ENCODE assay signal across 25 cellular contexts in genomic region chr2:55018619-55019018, GRCh38. TPM values are rescaled to one million over a fixed set of nuclear protein-coding genes. Genes with fewer than 3 reads are reported as not detected.
A peak's percentile ranks its signal among the peaks of the same experiment; 100 is the strongest.
DNase-seq lines count a peak whose midpoint lies in the region; ATAC-seq and TF ChIP-seq lines count a peak whose summit lies in the region.
"Had no signal": no experiment of that assay in that cellular context is flagged by ENCODE, and none has a peak within 500 bp of the region (broad histone marks: within the 10 kb centered on the region; RNA-seq: fewer than 3 reads in every experiment).

No MANE protein-coding gene starts in this region.

- no peaks in the 10 kb centered on the region for H3K27me3 Mint-ChIP-seq in CD8-positive, alpha-beta T cell (ENCODE audit: low read depth)
- H3K27me3 Mint-ChIP-seq in central memory CD8-positive, alpha-beta T cell = no peaks in the 10 kb centered on the region
- H3K27me3 Mint-ChIP-seq in osteocyte (ENCODE audit: unreplicated experiment) = no peaks in the 10 kb centered on the region
- H3K27me3 Mint-ChIP-seq: activated CD4-positive, alpha-beta memory T cell treated with anti-CD3 and anti-CD28 coated beads for 36 hours; activated naive CD8-positive, alpha-beta T cell treated with anti-CD3 and anti-CD28 coated beads, Interleukin-2, amount 50 U/mL, for 24 hours; naive thymus-derived CD8-positive, alpha-beta T cell; stimulated activated naive B cell treated with anti-CD40 and anti-IgM and Interleukin-4, amounts not matched to agents 10 μg/mL and 1 μg/mL and 100 μg/mL, for 72 hours had no signal

- no peak overlapping the region for H3K4me3 Mint-ChIP-seq in CD8-positive, alpha-beta T cell
- no peak overlapping the region for H3K4me3 Mint-ChIP-seq in central memory CD8-positive, alpha-beta T cell
- H3K4me3 Mint-ChIP-seq in osteocyte (ENCODE audit: unreplicated experiment) = no peak overlapping the region
- H3K4me3 Mint-ChIP-seq: activated CD4-positive, alpha-beta memory T cell treated with anti-CD3 and anti-CD28 coated beads for 36 hours; activated naive CD8-positive, alpha-beta T cell treated with anti-CD3 and anti-CD28 coated beads, Interleukin-2, amount 50 U/mL, for 24 hours had no signal

- no CpG with 5 or more reads among the region's 1 CpG for whole genome bisulfite sequencing in HUES64

- peaks cover 16% of the 10 kb centered on the region for H3K36me3 Mint-ChIP-seq in CD8-positive, alpha-beta T cell
- H3K36me3 Mint-ChIP-seq in central memory CD8-positive, alpha-beta T cell (ENCODE audit: insufficient read depth) = peaks cover 3% of the 10 kb centered on the region
- peaks cover 39% of the 10 kb centered on the region for H3K36me3 Mint-ChIP-seq in osteocyte (ENCODE audit: unreplicated experiment)

- no peak for TF ChIP-seq CTCF in CD8-positive, alpha-beta T cell (IDR thresholded peaks at IDR 0.05)
- TF ChIP-seq CTCF in osteocyte (IDR thresholded peaks at IDR 0.05) = no peak

- H3K9ac ChIP-seq in HUES64 (ENCODE audit: low read depth, low read length) = no peak overlapping the region

- no peak for DNase-seq in CD8-positive, alpha-beta T cell
- no peak for DNase-seq in central memory CD8-positive, alpha-beta T cell (ENCODE audit: low spot score in 2 of 2)
- DNase-seq in osteocyte (ENCODE audit: extremely low spot score, unreplicated experiment) (no peak), NCI-H2081 treated with DMSO at 0.1 percent for 48 hours (lab: John Stamatoyannopoulos, UW) (no peak), NCI-H1048 (lab: John Stamatoyannopoulos, UW) (no peak)
- DNase-seq: activated CD4-positive, alpha-beta memory T cell treated with anti-CD3 and anti-CD28 coated beads for 36 hours; activated CD8-positive, alpha-beta memory T cell treated with anti-CD3 and anti-CD28 coated beads, Interleukin-2, amount 50 U/mL, for 48 hours; activated effector memory CD4-positive, alpha-beta T cell treated with Interleukin-2 at 50 U/mL for 16 hours; activated naive CD8-positive, alpha-beta T cell treated with anti-CD3 and anti-CD28 coated beads, Interleukin-2, amount 50 U/mL, for 24 hours; effector CD8-positive, alpha-beta T cell; foreskin keratinocyte; heart right ventricle; left colon; naive thymus-derived CD8-positive, alpha-beta T cell; NCI-H1105 treated with DMSO at 0.1 percent for 48 hours; NCI-H446; OCI-M1; ovary; retina; SHP77; stimulated activated CD4-positive, alpha-beta T cell treated with anti-CD3 and anti-CD28 coated beads, Interleukin-4, amount 100 ng/mL, for 1 hour; stimulated activated naive B cell treated with anti-CD40 and anti-IgM and Interleukin-4, amounts not matched to agents 10 μg/mL and 1 μg/mL and 100 μg/mL, for 72 hours; SW 1271 had no signal

- H3K27ac ChIP-seq in CD8-positive, alpha-beta T cell (ENCODE audit: low read depth, low read length) = no peak overlapping the region
- peak overlapping the region; percentile 84 for H3K27ac ChIP-seq in HUES64 (ENCODE audit: low read depth, low read length)
- H3K27ac ChIP-seq: foreskin keratinocyte, ovary had no signal

- H3K9me3 ChIP-seq in CD8-positive, alpha-beta T cell (ENCODE audit: low read length) = no peaks in the 10 kb centered on the region
- H3K9me3 ChIP-seq in HUES64 (ENCODE audit: insufficient read depth, low read depth, low read length) = no peaks in the 10 kb centered on the region
- H3K9me3 ChIP-seq: ovary had no signal

- H3K4me1 Mint-ChIP-seq in CD8-positive, alpha-beta T cell (ENCODE audit: low read depth) = peaks cover 28% of the 10 kb centered on the region
- peaks cover 39% of the 10 kb centered on the region for H3K4me1 Mint-ChIP-seq in central memory CD8-positive, alpha-beta T cell
- H3K4me1 Mint-ChIP-seq in osteocyte (ENCODE audit: unreplicated experiment) = peaks cover 57% of the 10 kb centered on the region

- H3K4me3 ChIP-seq in CD8-positive, alpha-beta T cell (ENCODE audit: low read depth, low read length) = no peak overlapping the region
- H3K4me3 ChIP-seq in HUES64 (ENCODE audit: low read length) = no peak overlapping the region
- H3K4me3 ChIP-seq: heart right ventricle, ovary had no signal

- no peak for ATAC-seq in CD8-positive, alpha-beta T cell
- ATAC-seq in central memory CD8-positive, alpha-beta T cell (replicated peaks; ENCODE audit: extremely low read depth, poor library complexity, severe bottlenecking) = no peak
- no peak for ATAC-seq in HG02981 (IDR thresholded peaks at IDR 0.05; ENCODE audit: unreplicated experiment)
- ATAC-seq: activated naive CD8-positive, alpha-beta T cell treated with anti-CD3 and anti-CD28 coated beads, Interleukin-2, amount 50 U/mL, for 24 hours; foreskin keratinocyte; heart right ventricle; left colon; naive thymus-derived CD8-positive, alpha-beta T cell had no signal

- POLR2A ChIA-PET in CD8-positive, alpha-beta T cell (lab: Charles Lee) = no interaction called here

- no peaks in the 10 kb centered on the region for H3K27me3 ChIP-seq in CD8-positive, alpha-beta T cell (ENCODE audit: insufficient read depth, low read length)
- H3K27me3 ChIP-seq in HUES64 (ENCODE audit: insufficient read depth, low read length) = no peaks in the 10 kb centered on the region
- H3K27me3 ChIP-seq: foreskin keratinocyte, heart right ventricle, ovary had no signal

- H3K9me3 Mint-ChIP-seq in CD8-positive, alpha-beta T cell = peaks cover 3% of the 10 kb centered on the region
- H3K9me3 Mint-ChIP-seq in central memory CD8-positive, alpha-beta T cell = no peaks in the 10 kb centered on the region
- H3K9me3 Mint-ChIP-seq in osteocyte (ENCODE audit: unreplicated experiment) = peaks cover 10% of the 10 kb centered on the region
- H3K9me3 Mint-ChIP-seq: stimulated activated naive B cell treated with anti-CD40 and anti-IgM and Interleukin-4, amounts not matched to agents 10 μg/mL and 1 μg/mL and 100 μg/mL, for 72 hours had no signal

- peak overlapping the region; percentile 12 for H3K27ac Mint-ChIP-seq in CD8-positive, alpha-beta T cell
- peak overlapping the region; percentile 11 for H3K27ac Mint-ChIP-seq in central memory CD8-positive, alpha-beta T cell (ENCODE audit: low read depth)
- peak overlapping the region; percentile 43 for H3K27ac Mint-ChIP-seq in osteocyte (ENCODE audit: unreplicated experiment)
- H3K27ac Mint-ChIP-seq: activated CD4-positive, alpha-beta memory T cell treated with anti-CD3 and anti-CD28 coated beads for 36 hours; activated naive CD8-positive, alpha-beta T cell treated with anti-CD3 and anti-CD28 coated beads, Interleukin-2, amount 50 U/mL, for 24 hours; stimulated activated naive B cell treated with anti-CD40 and anti-IgM and Interleukin-4, amounts not matched to agents 10 μg/mL and 1 μg/mL and 100 μg/mL, for 72 hours had no signal

- CTCF ChIA-PET in CD8-positive, alpha-beta T cell (lab: Charles Lee) = interaction anchor here (1.3 to 2.4 kb wide), 4 partner anchors 36 to 155 kb away, joined by 3 to 7 read pairs (median 3); no protein-coding TSS in a partner anchor

- peaks cover 15% of the 10 kb centered on the region for H3K4me1 ChIP-seq in CD8-positive, alpha-beta T cell (ENCODE audit: insufficient read depth, low read length)
- H3K4me1 ChIP-seq in HUES64 (ENCODE audit: insufficient read depth, low read length) = peaks cover 76% of the 10 kb centered on the region

- H3K36me3 ChIP-seq in CD8-positive, alpha-beta T cell (ENCODE audit: insufficient read depth, low read length) = no peaks in the 10 kb centered on the region
- peaks cover 6% of the 10 kb centered on the region; the same call in 1 of the 2 replicates for H3K36me3 ChIP-seq in HUES64 (ENCODE audit: insufficient read depth, low read length)
- H3K36me3 ChIP-seq: ovary had no signal

- intact Hi-C loops in CD8-positive, alpha-beta T cell (cut with DNase I, micrococcal nuclease) = loop anchor here (2.0 to 10.0 kb wide), 3 partner anchors 14 to 414 kb away; partner anchors contain the start of gene EML6 (in 1 of the 2)

RNA-seq across cellular contexts. Expression of gene RTN4, which starts 31.6 kb away (rescaled TPM):
- 10 to 100 TPM; 79.7 to 81.7 TPM for total RNA-seq in CD8-positive, alpha-beta T cell
- polyA plus RNA-seq in HUES64 (2013, experiment 1 of 2) = 169 TPM
- 178 TPM for polyA plus RNA-seq in HUES64 (2013, experiment 2 of 2)
- 532 and 603 TPM in 2 replicates for total RNA-seq in osteocyte
